In the genomic region with DNA sequence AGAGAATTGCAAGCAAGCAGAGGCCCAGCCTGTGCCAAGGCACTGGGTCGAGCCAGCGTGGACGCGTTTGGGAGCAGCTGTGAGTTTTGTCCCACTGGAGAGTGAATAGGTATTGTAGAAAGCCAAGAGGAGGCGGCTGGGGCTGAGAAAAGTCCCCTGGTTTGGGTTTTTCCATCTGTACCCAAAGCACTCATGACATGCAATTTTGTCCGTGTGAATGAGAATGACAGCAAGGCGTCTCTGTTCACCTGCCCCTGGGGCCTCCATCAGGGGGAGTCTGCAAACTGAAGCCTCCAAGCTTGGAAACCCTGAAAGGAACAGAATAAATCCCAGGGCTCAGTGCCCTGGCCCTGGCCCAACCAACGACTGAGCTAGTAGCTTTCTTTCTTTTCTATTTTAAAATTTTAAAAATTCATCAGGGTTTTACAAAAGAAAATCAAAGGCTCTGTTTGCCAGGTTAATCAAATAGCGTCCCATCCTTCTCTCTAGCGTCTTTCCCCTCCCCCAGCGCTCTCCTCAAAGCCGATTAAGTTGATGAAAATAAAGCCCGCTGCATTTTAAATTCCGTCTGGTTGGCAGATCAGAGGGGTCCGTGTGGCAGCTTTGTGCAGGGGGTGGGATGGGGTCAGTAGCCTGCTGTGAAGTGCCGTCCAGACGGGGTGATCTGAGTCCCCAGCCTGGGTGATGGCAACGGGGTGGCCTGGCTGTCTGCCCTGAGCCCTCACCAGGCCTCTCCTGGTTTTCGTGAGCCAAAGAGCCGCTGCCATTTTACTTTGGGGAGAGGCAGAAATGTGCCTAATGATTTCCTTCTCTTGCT, we compare ENCODE assay signal across 12 cellular contexts.
A peak's percentile ranks its signal among the peaks of the same experiment; 100 is the strongest.
DNase-seq lines count a peak whose midpoint lies in the region; ATAC-seq and TF ChIP-seq lines count a peak whose summit lies in the region.
"Had no signal": no experiment of that assay in that cellular context is flagged by ENCODE, and none has a peak within 500 bp of the region (broad histone marks: within the 10 kb centered on the region; RNA-seq: fewer than 3 reads in every experiment).

No MANE protein-coding gene starts in this region.

- peak; percentile 57 for ATAC-seq in WTC11
- no peak for ATAC-seq in upper lobe of right lung
- no peak for ATAC-seq in GM18498 (IDR thresholded peaks at IDR 0.05; ENCODE audit: unreplicated experiment)
- ATAC-seq in HG03097 (IDR thresholded peaks at IDR 0.05; ENCODE audit: low FRiP score, unreplicated experiment): no peak
- ATAC-seq: activated T-cell treated with anti-CD3 and anti-CD28 coated beads, Interleukin-2, amount 50 U/mL, for 4 hours had no signal

- POLR2A ChIA-PET in WTC11 (lab: Charles Lee): interaction anchor here (0.6 kb wide), 1 partner anchor 56 kb away, joined by 3 read pairs; no protein-coding TSS in a partner anchor

- intact Hi-C loops in upper lobe of right lung (cut with DNase I): no loop called here

- H3K27ac ChIP-seq in upper lobe of right lung: peak overlapping the region; percentile 70

- CTCF ChIA-PET in WTC11 (lab: Charles Lee): interaction anchor here (1.0 to 6.1 kb wide), 7 partner anchors 10 to 172 kb away, joined by 3 to 25 read pairs (median 4); no protein-coding TSS in a partner anchor

- no peak overlapping the region for H3K4me3 Mint-ChIP-seq in WTC11
- no peak overlapping the region for H3K4me3 Mint-ChIP-seq in glutamatergic neuron (ENCODE audit: unreplicated experiment)
- H3K4me3 Mint-ChIP-seq in nephron progenitor cell: no peak overlapping the region
- H3K4me3 Mint-ChIP-seq: activated T-cell treated with anti-CD3 and anti-CD28 coated beads, Interleukin-2, amount 50 U/mL, for 4 hours; central memory CD8-positive, alpha-beta T cell had no signal

- H3K4me1 Mint-ChIP-seq in WTC11 (peaks cover 23% of the 10 kb centered on the region), glutamatergic neuron (ENCODE audit: low read depth, unreplicated experiment) (peaks cover 41% of the 10 kb centered on the region), nephron progenitor cell (peaks cover 44% of the 10 kb centered on the region)

- H3K27ac Mint-ChIP-seq in WTC11: peak overlapping the region; percentile 6; the same call in 1 of the 2 replicates
- peak overlapping the region; percentile 50 for H3K27ac Mint-ChIP-seq in glutamatergic neuron (ENCODE audit: unreplicated experiment)
- peak overlapping the region; percentile 77 for H3K27ac Mint-ChIP-seq in nephron progenitor cell

- H3K36me3 ChIP-seq in upper lobe of right lung: no peaks in the 10 kb centered on the region

- no peak overlapping the region for H3K4me3 ChIP-seq in upper lobe of right lung

- H3K4me1 ChIP-seq in upper lobe of right lung: peaks cover 11% of the 10 kb centered on the region

- H3K27me3 Mint-ChIP-seq in WTC11 (ENCODE audit: low read depth) (no peaks in the 10 kb centered on the region), glutamatergic neuron (ENCODE audit: unreplicated experiment) (peaks cover 19% of the 10 kb centered on the region), nephron progenitor cell (ENCODE audit: low read depth, poor library complexity) (peaks cover 3% of the 10 kb centered on the region)
- H3K27me3 Mint-ChIP-seq: central memory CD8-positive, alpha-beta T cell had no signal

- DNase-seq in WTC11 (ENCODE audit: low spot score) (no peak), glutamatergic neuron (no peak), nephron progenitor cell (no peak), upper lobe of right lung (peak; percentile 46)
- no peak for DNase-seq in activated CD4-positive, alpha-beta T cell treated with anti-CD3 and anti-CD28 coated beads for 4 hours
- DNase-seq: activated T-cell treated with anti-CD3 and anti-CD28 coated beads, Interleukin-2, amount 50 U/mL, for 4 hours; DMS79 treated with DMSO at 0.1 percent for 48 hours; NCI-H1436 treated with DMSO at 0.1 percent for 48 hours; stimulated activated naive CD4-positive, alpha-beta T cell treated with Interleukin-2 at 50 U/mL for 16 hours had no signal

- H3K9me3 Mint-ChIP-seq in WTC11: no peaks in the 10 kb centered on the region
- peaks cover 12% of the 10 kb centered on the region for H3K9me3 Mint-ChIP-seq in glutamatergic neuron (ENCODE audit: unreplicated experiment)
- H3K9me3 Mint-ChIP-seq in nephron progenitor cell: no peaks in the 10 kb centered on the region
- H3K9me3 Mint-ChIP-seq: activated T-cell treated with anti-CD3 and anti-CD28 coated beads, Interleukin-2, amount 50 U/mL, for 4 hours; central memory CD8-positive, alpha-beta T cell had no signal

- H3K9me3 ChIP-seq in upper lobe of right lung: no peaks in the 10 kb centered on the region

- H3K36me3 Mint-ChIP-seq in WTC11 (peaks cover 9% of the 10 kb centered on the region), glutamatergic neuron (ENCODE audit: unreplicated experiment) (peaks cover 5% of the 10 kb centered on the region), nephron progenitor cell (ENCODE audit: low read depth) (peaks cover 44% of the 10 kb centered on the region)

- no peak for TF ChIP-seq CTCF in WTC11 (IDR thresholded peaks at IDR 0.05)
- TF ChIP-seq CTCF in glutamatergic neuron (IDR thresholded peaks at IDR 0.05; ENCODE audit: partially characterized antibody, unreplicated experiment): no peak
- TF ChIP-seq CTCF in nephron progenitor cell (IDR thresholded peaks at IDR 0.05): no peak
- TF ChIP-seq CTCF in upper lobe of right lung (IDR thresholded peaks at IDR 0.05): no peak

- H3K27me3 ChIP-seq in upper lobe of right lung: no peaks in the 10 kb centered on the region

TF ChIP-seq in WTC11, 78 proteins besides CTCF, POLR2A, EP300 and RAD21:
- TF ChIP-seq ZNF281 (CRISPR knock-in tag; IDR thresholded peaks at IDR 0.05) (no peak), ZNF416 (CRISPR knock-in tag; IDR thresholded peaks at IDR 0.05) (no peak), STAT6 (CRISPR knock-in tag; conservative IDR thresholded peaks at IDR 0.05; ENCODE audit: low read depth) (no peak), ELF4 (CRISPR knock-in tag; IDR thresholded peaks at IDR 0.05; ENCODE audit: low read depth) (no peak)

Comparison
In these comparisons a context has a peak if more than half of its experiments do, and no peak if none do; other contexts are left out.
1. H3K27ac Mint-ChIP-seq: peak in every context shown above with its lines; median percentile 77 in nephron progenitor cell; 50 in glutamatergic neuron; 6 in WTC11.